ENCODE assay signal across 10 cellular contexts in the genomic region with DNA sequence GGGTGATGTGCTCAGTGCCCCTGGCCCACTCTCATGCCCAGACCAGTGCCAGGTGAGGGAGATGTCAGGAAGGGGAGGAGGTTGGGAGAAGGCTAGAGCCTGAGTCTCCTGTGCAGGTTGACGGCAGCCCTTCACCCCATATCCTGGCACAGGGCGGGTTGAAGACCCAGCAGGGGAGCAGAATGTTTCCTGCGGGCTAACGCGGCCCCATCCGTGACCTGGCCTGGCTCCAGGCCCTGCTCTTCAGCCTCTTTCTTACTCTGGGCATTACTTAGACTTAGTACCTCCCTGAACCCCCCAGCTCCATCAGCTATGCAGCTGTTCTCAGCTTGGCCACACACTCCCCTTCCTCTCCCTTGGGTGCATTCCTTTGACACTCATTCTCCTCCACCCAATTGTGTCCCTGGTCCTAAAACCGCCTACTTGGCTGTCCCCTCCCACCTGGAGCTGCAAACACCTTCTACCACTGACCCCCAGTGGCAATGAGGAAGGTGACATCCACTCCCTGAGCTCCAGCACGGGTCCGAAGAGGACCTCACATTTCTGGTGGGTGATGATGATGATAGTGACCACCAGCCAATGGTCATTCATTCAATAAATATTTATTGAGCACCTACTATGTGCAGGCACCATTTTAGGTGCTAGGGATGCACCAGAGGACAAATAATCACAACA.
DNase-seq lines count a peak whose midpoint lies in the region; ATAC-seq and TF ChIP-seq lines count a peak whose summit lies in the region.
"Had no signal": no experiment of that assay in that cellular context is flagged by ENCODE, and none has a peak within 500 bp of the region (broad histone marks: within the 10 kb centered on the region; RNA-seq: fewer than 3 reads in every experiment).

No MANE protein-coding gene starts in this region.

- no peak overlapping the region for H3K9ac ChIP-seq in liver (ENCODE audit: low read depth in 1 of 2, low read length in 2 of 2)

- H3K27me3 ChIP-seq in RWPE2 (ENCODE audit: insufficient read depth, poor library complexity, severe bottlenecking) (peaks cover 3% of the 10 kb centered on the region), liver (ENCODE audit: control insufficient read depth in 4 of 4, insufficient read depth in 4 of 4, low read length in 3 of 4) (no peaks in the 10 kb centered on the region)

- H3K4me1 ChIP-seq in RWPE2 (ENCODE audit: insufficient read depth, poor library complexity, severe bottlenecking) (no peaks in the 10 kb centered on the region), liver (ENCODE audit: control insufficient read depth in 4 of 4, insufficient read depth in 4 of 4, low read length in 3 of 4) (no peaks in the 10 kb centered on the region)

- 54% methylated on average over 9 of the region's 9 CpGs for WGBS in liver

- no peak overlapping the region for H3K27ac ChIP-seq in RWPE2 (ENCODE audit: poor library complexity, severe bottlenecking)
- H3K27ac ChIP-seq in liver (ENCODE audit: low read depth in 1 of 2, low read length in 2 of 2): no peak overlapping the region

- peak; percentile 33 to 60 for TF ChIP-seq RAD21 in liver (IDR thresholded peaks at IDR 0.05)

- in situ Hi-C loops in KBM-7 (cut with MboI; ENCODE audit: low pct_unique_long_range_greater_than_20kb, low sequenced_read_pairs): no loop called here

- H3K36me3 ChIP-seq in RWPE2 (ENCODE audit: low read depth) (no peaks in the 10 kb centered on the region), liver (ENCODE audit: control insufficient read depth in 4 of 4, insufficient read depth in 3 of 4, low read depth in 1 of 4, low read length in 3 of 4) (no peaks in the 10 kb centered on the region)

- TF ChIP-seq CTCF in RWPE2 (IDR thresholded peaks at IDR 0.05; ENCODE audit: poor library complexity, severe bottlenecking): no peak
- peak; percentile 9 for TF ChIP-seq CTCF in liver (IDR thresholded peaks at IDR 0.05; ENCODE audit: low read depth, low read length, missing input control)

- peak; percentile 48 for DNase-seq in DMS153 treated with DMSO at 0.1 percent for 48 hours (lab: John Stamatoyannopoulos, UW; ENCODE audit: unreplicated experiment)
- peak; percentile 2 for DNase-seq in KBM-7
- DNase-seq in RWPE2 (ENCODE audit: low spot score): no peak
- DNase-seq in NOMO-1 treated with dmso at 0.1 percent for 144 hours (lab: John Stamatoyannopoulos, UW; ENCODE audit: unreplicated experiment): no peak
- DNase-seq in left cardiac atrium: no peak
- no peak for DNase-seq in EL
- DNase-seq in activated effector memory CD4-positive, alpha-beta T cell treated with Interleukin-2 at 50 U/mL for 16 hours: no peak
- DNase-seq: activated CD4-positive, alpha-beta T cell treated with anti-CD3 and anti-CD28 coated beads for 4 hours; NCI-H2081 treated with DMSO at 0.1 percent for 48 hours had no signal

- peak; percentile 55; the same call in 1 of the 3 replicates for ATAC-seq in RWPE2 (ENCODE audit: low read depth)
- no peak for ATAC-seq in left cardiac atrium

- intact Hi-C loops in left cardiac atrium (cut with DNase I): no loop called here

- no peaks in the 10 kb centered on the region for H3K9me3 ChIP-seq in RWPE2 (ENCODE audit: severe bottlenecking)
- no peaks in the 10 kb centered on the region for H3K9me3 ChIP-seq in liver (ENCODE audit: control insufficient read depth in 4 of 4, low read length in 3 of 4)

- H3K4me3 ChIP-seq in RWPE2 (ENCODE audit: severe bottlenecking): no peak overlapping the region
- H3K4me3 ChIP-seq in liver (ENCODE audit: low read depth in 1 of 3, low read length in 3 of 3): no peak overlapping the region

TF ChIP-seq in liver, 16 proteins besides CTCF, POLR2A, EP300 and RAD21:
- TF ChIP-seq RXRA (IDR thresholded peaks at IDR 0.05): no peak
- no peak for TF ChIP-seq NR2F2 (IDR thresholded peaks at IDR 0.05)
- TF ChIP-seq, protein P1, sequence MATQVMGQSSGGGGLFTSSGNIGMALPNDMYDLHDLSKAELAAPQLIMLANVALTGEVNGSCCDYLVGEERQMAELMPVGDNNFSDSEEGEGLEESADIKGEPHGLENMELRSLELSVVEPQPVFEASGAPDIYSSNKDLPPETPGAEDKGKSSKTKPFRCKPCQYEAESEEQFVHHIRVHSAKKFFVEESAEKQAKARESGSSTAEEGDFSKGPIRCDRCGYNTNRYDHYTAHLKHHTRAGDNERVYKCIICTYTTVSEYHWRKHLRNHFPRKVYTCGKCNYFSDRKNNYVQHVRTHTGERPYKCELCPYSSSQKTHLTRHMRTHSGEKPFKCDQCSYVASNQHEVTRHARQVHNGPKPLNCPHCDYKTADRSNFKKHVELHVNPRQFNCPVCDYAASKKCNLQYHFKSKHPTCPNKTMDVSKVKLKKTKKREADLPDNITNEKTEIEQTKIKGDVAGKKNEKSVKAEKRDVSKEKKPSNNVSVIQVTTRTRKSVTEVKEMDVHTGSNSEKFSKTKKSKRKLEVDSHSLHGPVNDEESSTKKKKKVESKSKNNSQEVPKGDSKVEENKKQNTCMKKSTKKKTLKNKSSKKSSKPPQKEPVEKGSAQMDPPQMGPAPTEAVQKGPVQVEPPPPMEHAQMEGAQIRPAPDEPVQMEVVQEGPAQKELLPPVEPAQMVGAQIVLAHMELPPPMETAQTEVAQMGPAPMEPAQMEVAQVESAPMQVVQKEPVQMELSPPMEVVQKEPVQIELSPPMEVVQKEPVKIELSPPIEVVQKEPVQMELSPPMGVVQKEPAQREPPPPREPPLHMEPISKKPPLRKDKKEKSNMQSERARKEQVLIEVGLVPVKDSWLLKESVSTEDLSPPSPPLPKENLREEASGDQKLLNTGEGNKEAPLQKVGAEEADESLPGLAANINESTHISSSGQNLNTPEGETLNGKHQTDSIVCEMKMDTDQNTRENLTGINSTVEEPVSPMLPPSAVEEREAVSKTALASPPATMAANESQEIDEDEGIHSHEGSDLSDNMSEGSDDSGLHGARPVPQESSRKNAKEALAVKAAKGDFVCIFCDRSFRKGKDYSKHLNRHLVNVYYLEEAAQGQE (IDR thresholded peaks at IDR 0.05): no peak
- no peak for TF ChIP-seq YY1 (IDR thresholded peaks at IDR 0.05)
- TF ChIP-seq, protein P2, sequence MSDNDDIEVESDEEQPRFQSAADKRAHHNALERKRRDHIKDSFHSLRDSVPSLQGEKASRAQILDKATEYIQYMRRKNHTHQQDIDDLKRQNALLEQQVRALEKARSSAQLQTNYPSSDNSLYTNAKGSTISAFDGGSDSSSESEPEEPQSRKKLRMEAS (IDR thresholded peaks at IDR 0.05): no peak
- TF ChIP-seq HNF4A (conservative IDR thresholded peaks at IDR 0.05): no peak
TF ChIP-seq in liver: peak in this region for 0.

Comparison
In these comparisons a context has a peak if more than half of its experiments do, and no peak if none do; other contexts are left out.
1. DNase-seq: peak in DMS153 treated with DMSO at 0.1 percent for 48 hours (single experiment) and KBM-7 (single experiment); none in RWPE2 (single experiment), NOMO-1 treated with dmso at 0.1 percent for 144 hours (single experiment), left cardiac atrium (single experiment), EL (single experiment) and activated effector memory CD4-positive, alpha-beta T cell treated with Interleukin-2 at 50 U/mL for 16 hours (single experiment).